ENCODE assay signal across 24 cellular contexts in genomic region chr3:74489393-74489792, GRCh38.
DNase-seq lines count a peak whose midpoint lies in the region; ATAC-seq and TF ChIP-seq lines count a peak whose summit lies in the region.
"Had no signal": no experiment of that assay in that cellular context is flagged by ENCODE, and none has a peak within 500 bp of the region (broad histone marks: within the 10 kb centered on the region; RNA-seq: fewer than 3 reads in every experiment).

No MANE protein-coding gene starts in this region.

- DNase-seq in AG20443 (ENCODE audit: low spot score) (peak; percentile 11), GM23338 (ENCODE audit: low spot score) (no peak), hepatic stellate cell (ENCODE audit: low spot score) (peak; percentile 21), smooth muscle cell (lab: John Stamatoyannopoulos, UW; ENCODE audit: unreplicated experiment) (no peak), PC-9 (no peak), glomerular visceral epithelial cell (ENCODE audit: extremely low spot score) (no peak)
- DNase-seq: BE2C, Calu3, DMS153, DND-41, GOT3, Kasumi-1, NCI-H1092 treated with DMSO at 0.1 percent for 48 hours, NCI-H1436, NCI-H187 treated with DMSO at 0.1 percent for 48 hours, NCI-H524 treated with DMSO at 0.1 percent for 48 hours, NCI-H774, SK-N-SH, SW 1271 had no signal

- H3K9me2 ChIP-seq in GM23338 (ENCODE audit: insufficient read depth) (peaks cover 5% of the 10 kb centered on the region; the same call in 1 of the 2 replicates), PC-9 (ENCODE audit: insufficient read depth) (no peaks in the 10 kb centered on the region)
- H3K9me2 ChIP-seq: SK-N-SH had no signal

- H3K36me3 Mint-ChIP-seq in GM23338 (ENCODE audit: low read depth) = no peaks in the 10 kb centered on the region

- peaks cover 12% of the 10 kb centered on the region; the same call in 2 of the 3 replicates for H3K4me1 Mint-ChIP-seq in GM23338

- H3K27me3 ChIP-seq in GM23338 (ENCODE audit: insufficient read depth) (no peaks in the 10 kb centered on the region), smooth muscle cell (ENCODE audit: low read depth) (no peaks in the 10 kb centered on the region), PC-9 (ENCODE audit: insufficient read depth, low read depth) (no peaks in the 10 kb centered on the region)
- H3K27me3 ChIP-seq: BE2C had no signal

- no peaks in the 10 kb centered on the region for H3K36me3 ChIP-seq in GM23338 (ENCODE audit: insufficient read depth)
- no peaks in the 10 kb centered on the region for H3K36me3 ChIP-seq in smooth muscle cell (ENCODE audit: low read depth)
- H3K36me3 ChIP-seq in PC-9 (ENCODE audit: low read depth) = no peaks in the 10 kb centered on the region
- H3K36me3 ChIP-seq: BE2C, HAP-1 had no signal

- no peaks in the 10 kb centered on the region for H3K9me3 Mint-ChIP-seq in GM23338

- BruUV-seq in PC-9 (replicated peaks; lab: Mats Ljungman, UMichigan) = no TSS peak

- H3F3A ChIP-seq in GM23338 (replicated peaks; ENCODE audit: low read depth) (no peaks in the 10 kb centered on the region), smooth muscle cell (ENCODE audit: low read depth) (no peaks in the 10 kb centered on the region), PC-9 (ENCODE audit: insufficient read depth, low read depth) (no peaks in the 10 kb centered on the region)

- ATAC-seq in GM23338 = no peak
- ATAC-seq in HG03460 (IDR thresholded peaks at IDR 0.05; ENCODE audit: unreplicated experiment) = no peak
- ATAC-seq: GM12878, HepG2, K562 had no signal

- CTCF ChIA-PET in PC-9 (lab: Charles Lee) = no interaction called here

- no peak overlapping the region for H3K27ac Mint-ChIP-seq in GM23338

- H3K4me3 ChIP-seq in GM23338 (no peak overlapping the region), smooth muscle cell (no peak overlapping the region), PC-9 (no peak overlapping the region)
- H3K4me3 ChIP-seq: GM12878, HAP-1, K562 had no signal

- intact Hi-C loops in PC-9 (cut with micrococcal nuclease; ENCODE audit: unreplicated experiment) = no loop called here

- peaks cover 2% of the 10 kb centered on the region for H3K27me3 Mint-ChIP-seq in GM23338 (ENCODE audit: insufficient read depth, low read depth, poor library complexity)

- H3K4me2 ChIP-seq in GM23338 (no peak overlapping the region), smooth muscle cell (no peak overlapping the region), PC-9 (no peak overlapping the region)
- H3K4me2 ChIP-seq: SK-N-SH had no signal

- H3K4me1 ChIP-seq in GM23338 (ENCODE audit: insufficient read depth) = no peaks in the 10 kb centered on the region
- no peaks in the 10 kb centered on the region for H3K4me1 ChIP-seq in smooth muscle cell (ENCODE audit: low read depth)
- no peaks in the 10 kb centered on the region for H3K4me1 ChIP-seq in PC-9 (replicated peaks; ENCODE audit: insufficient read depth)
- H3K4me1 ChIP-seq: BE2C, HAP-1 had no signal

- no peak overlapping the region for H3K9ac ChIP-seq in smooth muscle cell (ENCODE audit: low read depth)
- H3K9ac ChIP-seq: SK-N-SH had no signal

- 0% methylated on average over 1 of the region's 1 CpG for WGBS in smooth muscle cell (ENCODE audit: low lambda C conversion rate)

- H2AFZ ChIP-seq in GM23338 (peak overlapping the region; percentile 11; the same call in 1 of the 2 replicates), smooth muscle cell (ENCODE audit: low read depth) (peak overlapping the region; percentile 4), PC-9 (no peak overlapping the region)

- TF ChIP-seq CTCF in GM23338 (conservative IDR thresholded peaks at IDR 0.05; ENCODE audit: low read depth in 2 of 2) (no peak), smooth muscle cell (IDR thresholded peaks at IDR 0.05; ENCODE audit: borderline replicate concordance, insufficient read depth, poor library complexity, severe bottlenecking) (no peak), PC-9 (conservative IDR thresholded peaks at IDR 0.05) (no peak)

- no peak overlapping the region for H3K4me3 Mint-ChIP-seq in GM23338

- POLR2A ChIA-PET in PC-9 (lab: Charles Lee; ENCODE audit: unreplicated experiment) = no interaction called here

- no peaks in the 10 kb centered on the region for H3K79me2 ChIP-seq in GM23338 (replicated peaks; ENCODE audit: insufficient read depth)
- no peaks in the 10 kb centered on the region for H3K79me2 ChIP-seq in smooth muscle cell (ENCODE audit: low read depth)
- no peaks in the 10 kb centered on the region for H3K79me2 ChIP-seq in PC-9 (ENCODE audit: low read depth)

- H3K27ac ChIP-seq in GM23338 (ENCODE audit: low read depth) (no peak overlapping the region), smooth muscle cell (ENCODE audit: low read depth) (no peak overlapping the region), PC-9 (no peak overlapping the region)

- H4K20me1 ChIP-seq in GM23338 (replicated peaks; ENCODE audit: insufficient read depth) = no peaks in the 10 kb centered on the region
- no peaks in the 10 kb centered on the region for H4K20me1 ChIP-seq in smooth muscle cell (ENCODE audit: low read depth)
- no peaks in the 10 kb centered on the region for H4K20me1 ChIP-seq in PC-9 (ENCODE audit: insufficient read depth)

- H3K9me3 ChIP-seq in smooth muscle cell (replicated peaks; ENCODE audit: low read depth) = no peaks in the 10 kb centered on the region
- no peaks in the 10 kb centered on the region for H3K9me3 ChIP-seq in PC-9 (ENCODE audit: insufficient read depth, low read depth)
- H3K9me3 ChIP-seq: BE2C, HAP-1, SK-N-SH had no signal

TF ChIP-seq in GM23338, 12 proteins besides CTCF, POLR2A, EP300 and RAD21:
- TF ChIP-seq REST (IDR thresholded peaks at IDR 0.05; ENCODE audit: unreplicated experiment) (no peak), JUNB (IDR thresholded peaks at IDR 0.05; ENCODE audit: unreplicated experiment) (no peak), EZH2 (IDR thresholded peaks at IDR 0.05; ENCODE audit: low read depth, unreplicated experiment) (no peak), ZNF331 (CRISPR knock-in tag; IDR thresholded peaks at IDR 0.05; ENCODE audit: low read depth) (no peak), ETS1 (IDR thresholded peaks at IDR 0.05) (no peak), POLR2AphosphoS5 (IDR thresholded peaks at IDR 0.05; ENCODE audit: low read depth) (no peak), STAT1 (IDR thresholded peaks at IDR 0.05; ENCODE audit: unreplicated experiment) (no peak)

Comparison
In these comparisons a context has a peak if more than half of its experiments do, and no peak if none do; other contexts are left out.
1. DNase-seq: peak in AG20443 (single experiment) and hepatic stellate cell (single experiment); none in GM23338 (single experiment), smooth muscle cell (single experiment), PC-9 (0 of 2) and glomerular visceral epithelial cell (single experiment).